Comparison of ENCODE assay signal across 2 cellular contexts in genomic region chr17:57737450-57737849, GRCh38.
TF ChIP-seq lines count a peak whose summit lies in the region.

No MANE protein-coding gene starts in this region.

TF ChIP-seq in HepG2, 621 proteins besides CTCF, POLR2A, EP300 and RAD21:
- TF ChIP-seq USF2 (IDR thresholded peaks at IDR 0.05; ENCODE audit: low read depth, low read length) = peak; percentile 79
- TF ChIP-seq USF2 (CRISPR knock-in tag; IDR thresholded peaks at IDR 0.05; ENCODE audit: borderline replicate concordance) = no peak
- peak; percentile 88 for TF ChIP-seq RAD51 (IDR thresholded peaks at IDR 0.05; ENCODE audit: borderline replicate concordance)
- TF ChIP-seq ERF (CRISPR knock-in tag; IDR thresholded peaks at IDR 0.05) = no peak
- TF ChIP-seq ZNF33A (CRISPR knock-in tag; IDR thresholded peaks at IDR 0.05; ENCODE audit: borderline replicate concordance) = no peak

TF ChIP-seq in K562, 482 proteins besides CTCF, POLR2A, EP300 and RAD21:
- TF ChIP-seq USF1 (CRISPR knock-in tag; IDR thresholded peaks at IDR 0.05) (0 out of 2 replicates have a peak, but pooled peaks have one; percentile 30), TCFL5 (CRISPR knock-in tag; conservative IDR thresholded peaks at IDR 0.05) (no peak), NCOR1 (IDR thresholded peaks at IDR 0.05) (no peak), ATF2 (CRISPR knock-in tag; IDR thresholded peaks at IDR 0.05) (no peak), NEUROD1 (IDR thresholded peaks at IDR 0.05; ENCODE audit: borderline replicate concordance, low read depth, low read length, partially characterized antibody) (no peak), ARID2 (IDR thresholded peaks at IDR 0.05) (no peak), SRSF7 (optimal IDR thresholded peaks at IDR 0.05; ENCODE audit: low read depth, low read length) (no peak), NBN (IDR thresholded peaks at IDR 0.05; ENCODE audit: low read depth) (no peak), HSF4 (CRISPR knock-in tag; IDR thresholded peaks at IDR 0.05; ENCODE audit: borderline replicate concordance) (no peak), IRF9 (tag; IDR thresholded peaks at IDR 0.05) (no peak), GATAD2A (IDR thresholded peaks at IDR 0.05) (no peak), RAD51 (IDR thresholded peaks at IDR 0.05; ENCODE audit: borderline replicate concordance, low read depth) (peak; percentile 57; the same call in 1 of the 2 replicates), RERE (CRISPR knock-in tag; IDR thresholded peaks at IDR 0.05; ENCODE audit: borderline replicate concordance) (no peak), TFE3 (CRISPR knock-in tag; IDR thresholded peaks at IDR 0.05) (peak; percentile 87), ZBTB5 (IDR thresholded peaks at IDR 0.05) (no peak), ELK1 (CRISPR knock-in tag; IDR thresholded peaks at IDR 0.05) (no peak), USF2 (CRISPR knock-in tag; IDR thresholded peaks at IDR 0.05) (peak; percentile 35), PATZ1 (CRISPR knock-in tag; IDR thresholded peaks at IDR 0.05; ENCODE audit: borderline replicate concordance) (no peak)
